11 cellular contexts compared by ENCODE assay signal in the genomic region with DNA sequence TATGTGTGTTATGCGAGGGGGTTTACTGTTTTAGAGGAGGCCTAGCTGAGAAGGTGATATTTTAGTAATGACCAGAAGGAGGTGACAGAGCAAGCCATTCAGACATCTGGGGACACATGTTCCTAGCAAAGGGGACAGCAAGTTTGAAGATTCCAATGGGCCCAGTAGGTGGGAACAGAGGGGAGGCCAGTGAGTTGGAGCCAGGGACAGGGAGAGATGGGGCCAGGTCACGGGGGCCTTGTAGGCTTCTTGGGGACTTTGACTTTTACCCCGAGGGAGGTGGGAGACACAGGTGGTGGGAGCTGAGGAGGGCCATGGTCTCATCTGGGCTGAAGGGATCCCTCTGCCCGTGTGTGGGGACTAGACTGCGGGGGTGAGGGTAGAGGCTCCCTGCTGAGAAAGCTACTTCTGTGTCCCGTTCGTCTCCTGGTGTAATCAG.
A peak's percentile ranks its signal among the peaks of the same experiment; 100 is the strongest.
DNase-seq lines count a peak whose midpoint lies in the region; ATAC-seq and TF ChIP-seq lines count a peak whose summit lies in the region.
"Had no signal": no experiment of that assay in that cellular context is flagged by ENCODE, and none has a peak within 500 bp of the region (broad histone marks: within the 10 kb centered on the region; RNA-seq: fewer than 3 reads in every experiment).

No MANE protein-coding gene starts in this region.

- no peak for TF ChIP-seq POLR2A in gastroesophageal sphincter (IDR thresholded peaks at IDR 0.05)

- H3K36me3 ChIP-seq in left ventricle myocardium inferior (no peaks in the 10 kb centered on the region), gastroesophageal sphincter (no peaks in the 10 kb centered on the region)

- H3K4me1 ChIP-seq in left ventricle myocardium inferior, result peaks cover 88% of the 10 kb centered on the region
- peaks cover 4 to 53% (median 31%) of the 10 kb centered on the region in 3 donors for H3K4me1 ChIP-seq in gastroesophageal sphincter

- TF ChIP-seq EP300 in gastroesophageal sphincter (IDR thresholded peaks at IDR 0.05), result no peak

- WGBS in gastroesophageal sphincter (ENCODE audit: low coverage in 1 of 2), 2 donors, result 89 to 92% methylated on average over 5 to 7 of the region's 7 CpGs

- H3K4me3 Mint-ChIP-seq in type B pancreatic cell (no peak overlapping the region), endothelial cell (ENCODE audit: unreplicated experiment) (no peak overlapping the region), immature natural killer cell (no peak overlapping the region)
- H3K4me3 Mint-ChIP-seq: activated naive CD8-positive, alpha-beta T cell had no signal

- no peak for ATAC-seq in left ventricle myocardium superior
- no peak for ATAC-seq in gastroesophageal sphincter

- H3K27me3 Mint-ChIP-seq in type B pancreatic cell, result peaks cover 5% of the 10 kb centered on the region
- peaks cover 6% of the 10 kb centered on the region for H3K27me3 Mint-ChIP-seq in endothelial cell (ENCODE audit: unreplicated experiment)
- H3K27me3 Mint-ChIP-seq in immature natural killer cell (ENCODE audit: low read depth in 3 of 3), result peaks cover 0 to 4% (median 1%) of the 10 kb centered on the region in 3 donors

- H3K36me3 Mint-ChIP-seq in type B pancreatic cell (no peaks in the 10 kb centered on the region), endothelial cell (ENCODE audit: low read depth, unreplicated experiment) (no peaks in the 10 kb centered on the region), immature natural killer cell (no peaks in the 10 kb centered on the region)
- H3K36me3 Mint-ChIP-seq: activated naive CD8-positive, alpha-beta T cell had no signal

- H3K9me3 ChIP-seq in left ventricle myocardium inferior (replicated peaks) (no peaks in the 10 kb centered on the region), gastroesophageal sphincter (no peaks in the 10 kb centered on the region)

- TF ChIP-seq CTCF in left ventricle myocardium inferior (IDR thresholded peaks at IDR 0.05; ENCODE audit: borderline replicate concordance), result peak; percentile 33
- no peak for TF ChIP-seq CTCF in gastroesophageal sphincter (IDR thresholded peaks at IDR 0.05)
- no peak for TF ChIP-seq CTCF in type B pancreatic cell (conservative IDR thresholded peaks at IDR 0.05)
- TF ChIP-seq CTCF in endothelial cell (IDR thresholded peaks at IDR 0.05; ENCODE audit: unreplicated experiment), result no peak

- peaks cover 31% of the 10 kb centered on the region for H3K4me1 Mint-ChIP-seq in type B pancreatic cell (ENCODE audit: unreplicated experiment)
- peaks cover 4% of the 10 kb centered on the region for H3K4me1 Mint-ChIP-seq in endothelial cell (ENCODE audit: unreplicated experiment)
- H3K4me1 Mint-ChIP-seq in immature natural killer cell, result no peaks in the 10 kb centered on the region

- H3K27ac ChIP-seq in left ventricle myocardium inferior (replicated peaks) (peak overlapping the region; percentile 96), gastroesophageal sphincter (peak overlapping the region in 3 of 4 donors; percentile 58 to 85 (median 73))
- H3K27ac ChIP-seq: hepatocyte had no signal

- no peaks in the 10 kb centered on the region for H3K9me3 Mint-ChIP-seq in type B pancreatic cell
- no peaks in the 10 kb centered on the region for H3K9me3 Mint-ChIP-seq in endothelial cell (ENCODE audit: unreplicated experiment)
- no peaks in the 10 kb centered on the region for H3K9me3 Mint-ChIP-seq in immature natural killer cell

- H3K27ac Mint-ChIP-seq in type B pancreatic cell (peak overlapping the region; percentile 7), endothelial cell (ENCODE audit: unreplicated experiment) (no peak overlapping the region), immature natural killer cell (no peak overlapping the region)
- H3K27ac Mint-ChIP-seq: activated naive CD8-positive, alpha-beta T cell had no signal

- intact Hi-C loops in left ventricle myocardium inferior (cut with micrococcal nuclease) (loop anchor here (5.0 to 10.0 kb wide), 2 partner anchors 55 to 72 kb away; a partner anchor contains a TSS), left ventricle myocardium superior (cut with micrococcal nuclease) (loop anchor here (10.0 kb wide), 2 partner anchors 55 to 65 kb away; no protein-coding TSS in a partner anchor)

- H3K4me3 ChIP-seq in left ventricle myocardium inferior, result no peak overlapping the region
- H3K4me3 ChIP-seq in gastroesophageal sphincter, result no peak overlapping the region
- H3K4me3 ChIP-seq: hepatocyte had no signal

- DNase-seq in left ventricle myocardium inferior, result no peak
- DNase-seq in left ventricle myocardium superior, result no peak
- DNase-seq in NOMO-1 treated with dmso at 0.1 percent for 144 hours (lab: John Stamatoyannopoulos, UW; ENCODE audit: unreplicated experiment), result peak; percentile 24
- DNase-seq in type B pancreatic cell (ENCODE audit: extremely low spot score, unreplicated experiment), result no peak
- no peak for DNase-seq in endothelial cell (ENCODE audit: low spot score)
- DNase-seq in immature natural killer cell, result no peak
- no peak for DNase-seq in dedifferentiated amniotic fluid mesenchymal stem cell (ENCODE audit: extremely low spot score)
- DNase-seq: retina had no signal

- no peaks in the 10 kb centered on the region for H3K27me3 ChIP-seq in left ventricle myocardium inferior (ENCODE audit: low read depth)
- no peaks in the 10 kb centered on the region for H3K27me3 ChIP-seq in gastroesophageal sphincter
- H3K27me3 ChIP-seq: hepatocyte had no signal
